In the genomic region with DNA sequence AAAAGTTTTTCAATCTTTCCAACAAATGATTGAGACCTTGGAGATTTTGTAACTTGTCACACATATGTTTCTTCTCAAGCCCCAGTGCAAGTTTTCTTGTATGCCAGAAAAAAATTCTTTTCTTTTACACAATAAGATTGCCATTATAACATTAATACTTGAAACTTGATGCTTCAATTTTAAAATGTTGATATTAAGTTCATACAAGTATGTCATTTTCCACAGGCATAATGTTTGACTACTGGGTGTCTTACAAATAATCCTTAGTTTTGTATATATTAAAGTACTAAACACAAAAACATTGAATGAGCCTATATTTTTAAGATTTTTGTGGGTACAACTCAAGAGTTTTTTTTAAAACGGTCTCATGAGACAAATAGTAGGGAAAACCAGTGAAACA, we compare ENCODE assay signal across 24 cellular contexts.
DNase-seq lines count a peak whose midpoint lies in the region; ATAC-seq, FAIRE-seq and TF ChIP-seq lines count a peak whose summit lies in the region.
"Had no signal": no experiment of that assay in that cellular context is flagged by ENCODE, and none has a peak within 500 bp of the region (broad histone marks: within the 10 kb centered on the region; RNA-seq: fewer than 3 reads in every experiment).

No MANE protein-coding gene starts in this region.

- no TSS peak for BruUV-seq in GM12878 (replicated peaks; lab: Mats Ljungman, UMichigan)

- no peaks in the 10 kb centered on the region for H3K79me2 ChIP-seq in GM12878 (ENCODE audit: control insufficient read depth, insufficient read depth, low read length)

- H2BK5ac ChIP-seq in mesenchymal stem cell (ENCODE audit: low read depth, low read length, poor library complexity, severe bottlenecking): no peak overlapping the region

- no peak overlapping the region for H2BK12ac ChIP-seq in mesenchymal stem cell (ENCODE audit: low read length in 2 of 2)

- H3K36me3 ChIP-seq in SK-N-MC (ENCODE audit: insufficient read depth, low read length): peaks cover 4% of the 10 kb centered on the region; the same call in 1 of the 2 replicates
- H3K36me3 ChIP-seq in GM12878 (ENCODE audit: control insufficient read depth in 2 of 2, insufficient read depth in 2 of 2, low read length in 1 of 2): no peaks in the 10 kb centered on the region
- H3K36me3 ChIP-seq in mesenchymal stem cell (ENCODE audit: control insufficient read depth in 1 of 2, insufficient read depth in 2 of 2, low read depth in 1 of 2, low read length in 2 of 2): no peaks in the 10 kb centered on the region
- H3K36me3 ChIP-seq: BE2C had no signal

- no peak overlapping the region for H3K14ac ChIP-seq in mesenchymal stem cell (ENCODE audit: low read length in 2 of 2)

- DNase-seq in SK-N-MC (ENCODE audit: low read depth, low spot score) (no peak), GM12878 (ENCODE audit: low read depth, low spot score) (no peak), fibroblast of peridontal ligament (ENCODE audit: extremely low read depth) (peak; percentile 12), Right ventricle myocardium superior (no peak), medulla oblongata (ENCODE audit: extremely low spot score) (no peak), mesenchymal stem cell (no peak)
- DNase-seq: 8988T; ACHN; AML-193; BE2C; CD4-positive, alpha-beta T cell; CD8-positive, alpha-beta memory T cell; DMS 273 treated with DMSO at 0.1 percent for 48 hours; DMS79; EL; GF-D8; GOT3; H7; HCEC 1CT had no signal

- H3K4me3 ChIP-seq in SK-N-MC: no peak overlapping the region
- no peak overlapping the region for H3K4me3 ChIP-seq in GM12878
- H3K4me3 ChIP-seq in mesenchymal stem cell (ENCODE audit: insufficient read depth in 1 of 2, low read depth in 1 of 2, low read length in 2 of 2): no peak overlapping the region
- H3K4me3 ChIP-seq: A549; BLaER1 treated with 17β-estradiol and CSF1 and Interleukin-3, amounts not matched to agents 10 nM and 100 nM had no signal

- no peak overlapping the region for H2AFZ ChIP-seq in GM12878 (ENCODE audit: control insufficient read depth, low read depth, low read length)
- H2AFZ ChIP-seq in mesenchymal stem cell (ENCODE audit: low read depth, low read length): no peak overlapping the region

- no peaks in the 10 kb centered on the region for H4K20me1 ChIP-seq in GM12878 (ENCODE audit: control insufficient read depth, insufficient read depth)

- H3K9me3 ChIP-seq in SK-N-MC (ENCODE audit: low read depth, low read length) (no peaks in the 10 kb centered on the region), GM12878 (replicated peaks; ENCODE audit: control insufficient read depth, insufficient read depth, low read length) (no peaks in the 10 kb centered on the region), mesenchymal stem cell (ENCODE audit: control insufficient read depth, low read length) (no peaks in the 10 kb centered on the region)
- H3K9me3 ChIP-seq: A549; BE2C; BLaER1 treated with 17β-estradiol and CSF1 and Interleukin-3, amounts not matched to agents 10 nM and 100 nM had no signal

- H3K27ac ChIP-seq in SK-N-MC: 0 out of 2 replicates have a peak overlapping the region, but pooled peaks have one; percentile 27
- no peak overlapping the region for H3K27ac ChIP-seq in GM12878 (ENCODE audit: control insufficient read depth, insufficient read depth)
- H3K27ac ChIP-seq in mesenchymal stem cell (ENCODE audit: low read length, poor library complexity, severe bottlenecking): no peak overlapping the region
- H3K27ac ChIP-seq: A549; BLaER1 treated with 17β-estradiol and CSF1 and Interleukin-3, amounts not matched to agents 10 nM and 100 nM had no signal

- TF ChIP-seq RAD21 in GM12878 (IDR thresholded peaks at IDR 0.05; ENCODE audit: insufficient read depth, low read depth, low read length): no peak

- H3K23ac ChIP-seq in mesenchymal stem cell (ENCODE audit: low read length in 2 of 2): no peak overlapping the region

- no peaks in the 10 kb centered on the region for H3K4me1 ChIP-seq in GM12878 (ENCODE audit: control insufficient read depth, insufficient read depth, low read length)
- no peaks in the 10 kb centered on the region for H3K4me1 ChIP-seq in mesenchymal stem cell (ENCODE audit: control insufficient read depth, insufficient read depth, low read depth, low read length)
- H3K4me1 ChIP-seq: A549; BE2C; BLaER1 treated with 17β-estradiol and CSF1 and Interleukin-3, amounts not matched to agents 10 nM and 100 nM had no signal

- SMC1A ChIA-PET in GM12878 (lab: Charles Lee; ENCODE audit: uncharacterized antibody, unreplicated experiment): no interaction called here

- H4K91ac ChIP-seq in mesenchymal stem cell (ENCODE audit: low read length): no peak overlapping the region

- H2BK15ac ChIP-seq in mesenchymal stem cell (ENCODE audit: low read depth, poor library complexity, severe bottlenecking): no peak overlapping the region

- no peak overlapping the region for H3K4ac ChIP-seq in mesenchymal stem cell (ENCODE audit: low read depth in 1 of 2, low read length in 2 of 2)

- FAIRE-seq in G401.6 (lab: Jason Lieb, UNC): peak; percentile 31
- peak; percentile 23 for FAIRE-seq in GM12878 (lab: Jason Lieb, UNC)
- FAIRE-seq: D721Med, GM12892 had no signal

- RAD21 ChIA-PET in GM12878 (lab: Charles Lee; ENCODE audit: unreplicated experiment): no interaction called here

- H2AK5ac ChIP-seq in mesenchymal stem cell (ENCODE audit: low read length, severe bottlenecking): no peak overlapping the region

- H3K9ac ChIP-seq in SK-N-MC (ENCODE audit: insufficient read length) (no peak overlapping the region), GM12878 (ENCODE audit: control insufficient read depth, insufficient read depth, low read length) (no peak overlapping the region), mesenchymal stem cell (ENCODE audit: low read length) (no peak overlapping the region)
- H3K9ac ChIP-seq: BLaER1 treated with 17β-estradiol and CSF1 and Interleukin-3, amounts not matched to agents 10 nM and 100 nM had no signal

- POLR2A ChIA-PET in GM12878 (lab: Charles Lee): no interaction called here

- no peaks in the 10 kb centered on the region for H3K27me3 ChIP-seq in GM12878 (replicated peaks in 1 of 2; ENCODE audit: control insufficient read depth in 2 of 2, insufficient read depth in 2 of 2, low read length in 1 of 2)
- H3K27me3 ChIP-seq in mesenchymal stem cell (ENCODE audit: control insufficient read depth in 1 of 2, insufficient read depth in 1 of 2, low read length in 2 of 2): no peaks in the 10 kb centered on the region
- H3K27me3 ChIP-seq: BE2C; BLaER1 treated with 17β-estradiol and CSF1 and Interleukin-3, amounts not matched to agents 10 nM and 100 nM had no signal

- in situ Hi-C loops in GM12878 (cut with MboI): no loop called here

- ATAC-seq in GM12878 (no peak), Right ventricle myocardium superior (ENCODE audit: poor library complexity) (no peak)
- ATAC-seq: A549 had no signal

- no peak for TF ChIP-seq CTCF in GM12878 (IDR thresholded peaks at IDR 0.05 in 2 of 3, conservative IDR thresholded peaks at IDR 0.05 in 1 of 3; ENCODE audit: control insufficient read depth in 2 of 3, extremely low read depth in 1 of 3, insufficient read depth in 1 of 3, low read depth in 3 of 3, low read length in 3 of 3)

- H3K4me2 ChIP-seq in GM12878 (ENCODE audit: control insufficient read depth, insufficient read depth) (no peak overlapping the region), mesenchymal stem cell (ENCODE audit: low read length, poor library complexity, severe bottlenecking) (no peak overlapping the region)
- H3K4me2 ChIP-seq: A549; BLaER1 treated with 17β-estradiol and CSF1 and Interleukin-3, amounts not matched to agents 10 nM and 100 nM had no signal

- H4K8ac ChIP-seq in mesenchymal stem cell (ENCODE audit: low read length): no peak overlapping the region

- intact Hi-C loops in GM12878 (cut with micrococcal nuclease; ENCODE audit: unreplicated experiment): no loop called here
- intact Hi-C loops in Right ventricle myocardium superior (cut with DNase I): loop anchor here (10.0 kb wide), 1 partner anchor 1222 kb away; no protein-coding TSS in a partner anchor

- TF ChIP-seq EP300 in GM12878 (IDR thresholded peaks at IDR 0.05; ENCODE audit: borderline replicate concordance in 1 of 2, control insufficient read depth in 1 of 2, low read depth in 2 of 2, low read length in 2 of 2): no peak

- no peak overlapping the region for H2BK120ac ChIP-seq in mesenchymal stem cell (ENCODE audit: low read depth, low read length)

- 95% methylated on average over 1 of the region's 1 CpG for WGBS in GM12878 (ENCODE audit: insufficient coverage, insufficient replicate concordance, low lambda C conversion rate, missing lambda C conversion rate)
- WGBS in mesenchymal stem cell: no CpG with 5 or more reads among the region's 1 CpG

- H3K18ac ChIP-seq in mesenchymal stem cell (ENCODE audit: low read depth in 1 of 2, low read length in 2 of 2): no peak overlapping the region

- CTCF ChIA-PET in GM12878 (lab: Yijun Ruan, JAX): no interaction called here

- no peak for TF ChIP-seq POLR2A in GM12878 (IDR thresholded peaks at IDR 0.05; ENCODE audit: low read depth, low read length)

- H3K79me1 ChIP-seq in mesenchymal stem cell (replicated peaks; ENCODE audit: low read length, poor library complexity, severe bottlenecking): peaks cover 2% of the 10 kb centered on the region

TF ChIP-seq in GM12878, 131 proteins besides CTCF, POLR2A, EP300 and RAD21 (continues in another document):
- no peak for TF ChIP-seq PAX5 (IDR thresholded peaks at IDR 0.05; ENCODE audit: borderline replicate concordance, low read depth, low read length)
